21 cellular contexts compared by ENCODE assay signal in genomic region chr18:65523461-65523860, GRCh38.
"Had no signal": no experiment of that assay in that cellular context is flagged by ENCODE, and none has a peak within 500 bp of the region (broad histone marks: within the 10 kb centered on the region; RNA-seq: fewer than 3 reads in every experiment).

No MANE protein-coding gene starts in this region.

- DNase-seq: activated CD4-positive, alpha-beta memory T cell treated with anti-CD3 and anti-CD28 coated beads for 36 hours; activated CD8-positive, alpha-beta memory T cell treated with anti-CD3 and anti-CD28 coated beads, Interleukin-2, amount 10 ng/mL, durations not matched to agents 7 days and 5 days; activated naive CD4-positive, alpha-beta T cell treated with anti-CD3 and anti-CD28 coated beads for 36 hours; activated naive CD8-positive, alpha-beta T cell treated with anti-CD3 and anti-CD28 coated beads, Interleukin-2, amount 50 U/mL, for 24 hours; activated T-cell treated with anti-CD3 and anti-CD28 coated beads, Interleukin-2, amount 50 U/mL, for 1 hour; aorta; cortex of kidney; effector CD4-positive, alpha-beta T cell; foreskin keratinocyte; kidney; left lung; mucosa of descending colon; naive thymus-derived CD4-positive, alpha-beta T cell; occipital lobe; stimulated activated CD4-positive, alpha-beta T cell treated with anti-CD3 and anti-CD28 coated beads, Interleukin-4, amount 100 ng/mL, for 4 hours; stimulated activated CD8-positive, alpha-beta memory T cell treated with anti-CD3 and anti-CD28 coated beads, Interleukin-4, amount 100 ng/mL, for 48 hours; stimulated activated naive CD4-positive, alpha-beta T cell treated with Interleukin-2 at 50 U/mL for 16 hours; substantia nigra; T1000 had no signal

- H3K4me3 Mint-ChIP-seq: activated CD4-positive, alpha-beta memory T cell treated with anti-CD3 and anti-CD28 coated beads for 36 hours; activated CD8-positive, alpha-beta memory T cell treated with anti-CD3 and anti-CD28 coated beads, Interleukin-2, amount 10 ng/mL, durations not matched to agents 7 days and 5 days; activated naive CD4-positive, alpha-beta T cell treated with anti-CD3 and anti-CD28 coated beads for 36 hours; activated naive CD8-positive, alpha-beta T cell treated with anti-CD3 and anti-CD28 coated beads, Interleukin-2, amount 50 U/mL, for 24 hours; naive thymus-derived CD4-positive, alpha-beta T cell had no signal

- ATAC-seq: activated CD8-positive, alpha-beta memory T cell treated with anti-CD3 and anti-CD28 coated beads, Interleukin-2, amount 10 ng/mL, durations not matched to agents 7 days and 5 days; activated naive CD8-positive, alpha-beta T cell treated with anti-CD3 and anti-CD28 coated beads, Interleukin-2, amount 50 U/mL, for 24 hours; foreskin keratinocyte; left lung; mucosa of descending colon; naive thymus-derived CD4-positive, alpha-beta T cell; right cardiac atrium had no signal

- H3K4me1 Mint-ChIP-seq: activated CD8-positive, alpha-beta memory T cell treated with anti-CD3 and anti-CD28 coated beads, Interleukin-2, amount 10 ng/mL, durations not matched to agents 7 days and 5 days; activated naive CD8-positive, alpha-beta T cell treated with anti-CD3 and anti-CD28 coated beads, Interleukin-2, amount 50 U/mL, for 24 hours; naive thymus-derived CD4-positive, alpha-beta T cell had no signal

- H3K27me3 Mint-ChIP-seq: activated CD4-positive, alpha-beta memory T cell treated with anti-CD3 and anti-CD28 coated beads for 36 hours; activated CD8-positive, alpha-beta memory T cell treated with anti-CD3 and anti-CD28 coated beads, Interleukin-2, amount 10 ng/mL, durations not matched to agents 7 days and 5 days; activated naive CD8-positive, alpha-beta T cell treated with anti-CD3 and anti-CD28 coated beads, Interleukin-2, amount 50 U/mL, for 24 hours; naive thymus-derived CD4-positive, alpha-beta T cell had no signal

- H3K27ac Mint-ChIP-seq: activated CD4-positive, alpha-beta memory T cell treated with anti-CD3 and anti-CD28 coated beads for 36 hours; activated CD8-positive, alpha-beta memory T cell treated with anti-CD3 and anti-CD28 coated beads, Interleukin-2, amount 10 ng/mL, durations not matched to agents 7 days and 5 days; activated naive CD4-positive, alpha-beta T cell treated with anti-CD3 and anti-CD28 coated beads for 36 hours; activated naive CD8-positive, alpha-beta T cell treated with anti-CD3 and anti-CD28 coated beads, Interleukin-2, amount 50 U/mL, for 24 hours; activated T-helper 2 cell treated with anti-CD3 and anti-CD28 coated beads, Interferon-gamma antibody, Interleukin-2, Interleukin-4, amounts not matched to agents 10 μg/mL and 5 μg/mL and 100 μg/mL, durations not matched to agents 14 hours and 24 hours and 36 hours; naive thymus-derived CD4-positive, alpha-beta T cell had no signal

- H3K36me3 Mint-ChIP-seq: activated CD4-positive, alpha-beta memory T cell treated with anti-CD3 and anti-CD28 coated beads for 36 hours; activated CD8-positive, alpha-beta memory T cell treated with anti-CD3 and anti-CD28 coated beads, Interleukin-2, amount 10 ng/mL, durations not matched to agents 7 days and 5 days; naive thymus-derived CD4-positive, alpha-beta T cell had no signal
